In the genomic region with DNA sequence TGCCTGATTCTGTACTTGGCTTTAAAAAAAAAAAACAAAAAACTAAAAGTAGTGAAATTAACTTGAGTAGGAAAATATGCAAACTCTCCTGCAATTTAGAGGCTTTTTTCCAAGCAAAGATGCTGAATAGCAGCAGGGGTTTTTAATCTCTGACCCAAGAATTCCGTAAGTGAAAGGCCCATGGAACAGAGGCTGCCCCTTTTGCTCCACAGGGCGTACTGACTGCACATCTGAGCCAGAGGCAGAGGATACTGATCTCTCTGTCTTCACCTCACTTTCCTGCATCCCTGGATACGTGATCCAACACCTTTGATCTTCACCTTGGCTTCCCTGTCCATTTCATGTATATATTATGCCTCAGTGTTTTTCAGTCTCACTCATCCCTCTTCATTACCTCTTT, we compare ENCODE assay signal across 35 cellular contexts. TPM values are rescaled to one million over a fixed set of nuclear protein-coding genes. Genes with fewer than 3 reads are reported as not detected.
"Had no signal": no experiment of that assay in that cellular context is flagged by ENCODE, and none has a peak within 500 bp of the region (broad histone marks: within the 10 kb centered on the region; RNA-seq: fewer than 3 reads in every experiment).

No MANE protein-coding gene starts in this region.

- DNase-seq: activated CD4-positive, alpha-beta memory T cell treated with anti-CD3 and anti-CD28 coated beads for 36 hours; activated CD4-positive, alpha-beta T cell treated with anti-CD3 and anti-CD28 coated beads for 1 hour; activated CD4-positive, alpha-beta T cell treated with anti-CD3 and anti-CD28 coated beads for 4 hours; activated CD4-positive, alpha-beta T cell treated with anti-CD3 and anti-CD28 coated beads, Interleukin-2, amount 50 U/mL, for 1 hour; activated CD8-positive, alpha-beta memory T cell treated with anti-CD3 and anti-CD28 coated beads, Interleukin-2, amount 10 ng/mL, durations not matched to agents 7 days and 5 days; activated CD8-positive, alpha-beta memory T cell treated with anti-CD3 and anti-CD28 coated beads, Interleukin-2, amount 50 U/mL, for 4 hours; activated CD8-positive, alpha-beta T cell treated with anti-CD3 and anti-CD28 coated beads, Interleukin-2, amount 10 ng/mL, durations not matched to agents 7 days and 5 days; activated gamma-delta T cell; activated naive CD4-positive, alpha-beta T cell; activated naive CD4-positive, alpha-beta T cell treated with anti-CD3 and anti-CD28 coated beads, Interleukin-2, amount 50 U/mL, for 16 hours; activated naive CD8-positive, alpha-beta T cell treated with anti-CD3 and anti-CD28 coated beads for 36 hours; activated naive CD8-positive, alpha-beta T cell treated with anti-CD3 and anti-CD28 coated beads, Interleukin-2, amount 50 U/mL, for 24 hours; activated T-cell treated with anti-CD3 and anti-CD28 coated beads, Interleukin-2, amount 50 U/mL, for 1 hour; activated T-cell treated with anti-CD3 and anti-CD28 coated beads, Interleukin-2, amount 50 U/mL, for 48 hours; adrenal gland; amygdala; aorta; body of pancreas; caudate nucleus; cortex of kidney; dermis blood vessel endothelial cell; effector CD4-positive, alpha-beta T cell; effector memory CD8-positive, alpha-beta T cell; esophagus squamous epithelium; foreskin melanocyte; heart right ventricle; T-helper 1 cell; T-helper 17 cell; T1000 had no signal

- H3K36me3 Mint-ChIP-seq: activated CD4-positive, alpha-beta memory T cell treated with anti-CD3 and anti-CD28 coated beads for 36 hours; activated CD8-positive, alpha-beta memory T cell treated with anti-CD3 and anti-CD28 coated beads, Interleukin-2, amount 10 ng/mL, durations not matched to agents 7 days and 5 days; activated naive CD8-positive, alpha-beta T cell treated with anti-CD3 and anti-CD28 coated beads for 36 hours had no signal

- H3K27ac Mint-ChIP-seq: activated CD4-positive, alpha-beta memory T cell treated with anti-CD3 and anti-CD28 coated beads for 36 hours; activated CD8-positive, alpha-beta memory T cell treated with anti-CD3 and anti-CD28 coated beads, Interleukin-2, amount 10 ng/mL, durations not matched to agents 7 days and 5 days; activated CD8-positive, alpha-beta T cell treated with anti-CD3 and anti-CD28 coated beads, Interleukin-2, amount 10 ng/mL, durations not matched to agents 7 days and 5 days; activated naive CD8-positive, alpha-beta T cell treated with anti-CD3 and anti-CD28 coated beads for 36 hours; activated naive CD8-positive, alpha-beta T cell treated with anti-CD3 and anti-CD28 coated beads, Interleukin-2, amount 50 U/mL, for 24 hours; activated T-helper 1 cell treated with anti-CD3 and anti-CD28 coated beads, Interleukin-12 subunit alpha, Interleukin-12 subunit beta, Interleukin-2, Interleukin-4 antibody, amounts not matched to agents 30 ng/mL and 10 ng/mL and 1 ng/mL, durations not matched to agents 14 hours and 24 hours and 36 hours; activated T-helper 2 cell treated with anti-CD3 and anti-CD28 coated beads, Interferon-gamma antibody, Interleukin-2, Interleukin-4, amounts not matched to agents 10 μg/mL and 5 μg/mL and 100 μg/mL, durations not matched to agents 14 hours and 24 hours and 36 hours; T-helper 17 cell; T-helper 2 cell treated with Interferon-gamma antibody and Interleukin-4, amounts not matched to agents 5 μg/mL and 100 μg/mL, for 36 hours had no signal

- H3K27ac ChIP-seq: adrenal gland, epithelial cell of prostate, esophagus squamous epithelium, gastroesophageal sphincter, heart right ventricle, hepatocyte had no signal

- H3K9me3 Mint-ChIP-seq: activated CD4-positive, alpha-beta memory T cell treated with anti-CD3 and anti-CD28 coated beads for 36 hours; activated naive CD8-positive, alpha-beta T cell treated with anti-CD3 and anti-CD28 coated beads for 36 hours; activated naive CD8-positive, alpha-beta T cell treated with anti-CD3 and anti-CD28 coated beads, Interleukin-2, amount 50 U/mL, for 24 hours; activated T-helper 1 cell treated with anti-CD3 and anti-CD28 coated beads, Interleukin-12 subunit alpha, Interleukin-12 subunit beta, Interleukin-2, Interleukin-4 antibody, amounts not matched to agents 30 ng/mL and 10 ng/mL and 1 ng/mL, durations not matched to agents 14 hours and 24 hours and 36 hours; activated T-helper 2 cell treated with anti-CD3 and anti-CD28 coated beads, Interferon-gamma antibody, Interleukin-2, Interleukin-4, amounts not matched to agents 10 μg/mL and 5 μg/mL and 100 μg/mL, durations not matched to agents 14 hours and 24 hours and 36 hours; effector memory CD8-positive, alpha-beta T cell; T-helper 2 cell treated with Interferon-gamma antibody and Interleukin-4, amounts not matched to agents 5 μg/mL and 100 μg/mL, for 36 hours had no signal

- H3K4me3 Mint-ChIP-seq: activated CD4-positive, alpha-beta memory T cell treated with anti-CD3 and anti-CD28 coated beads for 36 hours; activated CD8-positive, alpha-beta memory T cell treated with anti-CD3 and anti-CD28 coated beads, Interleukin-2, amount 10 ng/mL, durations not matched to agents 7 days and 5 days; activated CD8-positive, alpha-beta T cell treated with anti-CD3 and anti-CD28 coated beads, Interleukin-2, amount 10 ng/mL, durations not matched to agents 7 days and 5 days; activated naive CD8-positive, alpha-beta T cell treated with anti-CD3 and anti-CD28 coated beads for 36 hours; activated naive CD8-positive, alpha-beta T cell treated with anti-CD3 and anti-CD28 coated beads, Interleukin-2, amount 50 U/mL, for 24 hours; activated T-helper 1 cell treated with anti-CD3 and anti-CD28 coated beads, Interleukin-12 subunit alpha, Interleukin-12 subunit beta, Interleukin-2, Interleukin-4 antibody, amounts not matched to agents 30 ng/mL and 10 ng/mL and 1 ng/mL, durations not matched to agents 14 hours and 24 hours and 36 hours; effector memory CD8-positive, alpha-beta T cell; T-helper 17 cell; T-helper 2 cell treated with Interferon-gamma antibody and Interleukin-4, amounts not matched to agents 5 μg/mL and 100 μg/mL, for 36 hours had no signal

RNA-seq across cellular contexts. Expression of gene FAM149A, which starts 3.9 kb away (rescaled TPM):
- total RNA-seq: activated T-helper 1 cell treated with anti-CD3 and anti-CD28 coated beads, Interleukin-12 subunit alpha, Interleukin-12 subunit beta, Interleukin-2, Interleukin-4 antibody, amounts not matched to agents 30 ng/mL and 10 ng/mL and 1 ng/mL, durations not matched to agents 14 hours and 24 hours and 36 hours; dermis blood vessel endothelial cell had no signal

RNA-seq across cellular contexts. Expression of gene TLR3, which starts 39.4 kb away (rescaled TPM):
- total RNA-seq: activated naive CD8-positive, alpha-beta T cell treated with anti-CD3 and anti-CD28 coated beads for 36 hours; activated T-helper 1 cell treated with anti-CD3 and anti-CD28 coated beads, Interleukin-12 subunit alpha, Interleukin-12 subunit beta, Interleukin-2, Interleukin-4 antibody, amounts not matched to agents 30 ng/mL and 10 ng/mL and 1 ng/mL, durations not matched to agents 14 hours and 24 hours and 36 hours; activated T-helper 2 cell treated with anti-CD3 and anti-CD28 coated beads, Interferon-gamma antibody, Interleukin-2, Interleukin-4, amounts not matched to agents 10 μg/mL and 5 μg/mL and 100 μg/mL, durations not matched to agents 14 hours and 24 hours and 36 hours had no signal
